11 cellular contexts compared by ENCODE assay signal in the genomic region with DNA sequence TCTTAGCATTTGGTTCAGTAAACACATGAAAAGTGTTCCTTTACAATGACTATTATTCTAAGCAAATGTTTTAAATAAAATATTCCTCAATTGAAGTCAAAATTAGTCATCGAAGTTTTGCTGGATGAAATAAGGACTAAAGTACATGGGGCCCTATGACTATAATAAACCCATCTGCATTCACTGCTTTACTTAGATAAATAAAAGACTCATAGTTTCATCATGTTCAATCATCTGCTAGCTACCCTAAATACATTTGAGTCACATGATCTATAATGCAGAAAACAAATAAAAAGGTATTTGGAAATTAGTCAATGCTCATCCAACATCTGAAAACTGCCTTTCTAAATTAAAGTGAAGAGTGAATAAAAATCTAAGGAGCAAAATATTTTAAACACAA.
DNase-seq lines count a peak whose midpoint lies in the region; ATAC-seq and TF ChIP-seq lines count a peak whose summit lies in the region.
"Had no signal": no experiment of that assay in that cellular context is flagged by ENCODE, and none has a peak within 500 bp of the region (broad histone marks: within the 10 kb centered on the region; RNA-seq: fewer than 3 reads in every experiment).

No MANE protein-coding gene starts in this region.

- H2AFZ ChIP-seq in osteoblast (ENCODE audit: low read length) = no peak overlapping the region

- H3K4me3 ChIP-seq in adipocyte (ENCODE audit: low read length) (no peak overlapping the region), osteoblast (ENCODE audit: insufficient read depth, low read length) (no peak overlapping the region), ovary (no peak overlapping the region)
- H3K4me3 ChIP-seq: pancreas had no signal

- H3K36me3 ChIP-seq in adipocyte (ENCODE audit: control insufficient read depth, insufficient read depth, low read length, severe bottlenecking) (peaks cover 22% of the 10 kb centered on the region), osteoblast (ENCODE audit: insufficient read depth, low read length) (peaks cover 4% of the 10 kb centered on the region), ovary (no peaks in the 10 kb centered on the region)
- H3K36me3 ChIP-seq: pancreas had no signal

- H3K4me1 ChIP-seq in adipocyte (ENCODE audit: control insufficient read depth, insufficient read depth, low read length) (peaks cover 67% of the 10 kb centered on the region), osteoblast (ENCODE audit: insufficient read depth, low read length) (peaks cover 50% of the 10 kb centered on the region), ovary (ENCODE audit: insufficient read depth) (peaks cover 2% of the 10 kb centered on the region)

- intact Hi-C loops in ovary (cut with DNase I) = no loop called here

- no peak for DNase-seq in activated CD4-positive, CD25-positive, alpha-beta regulatory T cell treated with anti-CD3 and anti-CD28 coated beads, Interleukin-2, amount 50 U/mL, for 72 hours
- DNase-seq in adipocyte (ENCODE audit: low read depth) (peak; percentile 64), osteoblast (ENCODE audit: insufficient read length, low spot score, missing footprints) (no peak), ovary (no peak)
- DNase-seq: NCI-H524 treated with DMSO at 0.1 percent for 48 hours, pancreas had no signal

- H3K9me3 ChIP-seq in adipocyte (ENCODE audit: control insufficient read depth, low read length) = no peaks in the 10 kb centered on the region
- H3K9me3 ChIP-seq in osteoblast (ENCODE audit: low read depth, low read length) = no peaks in the 10 kb centered on the region
- H3K9me3 ChIP-seq in ovary = no peaks in the 10 kb centered on the region
- H3K9me3 ChIP-seq: pancreas had no signal

- H3K27me3 ChIP-seq in adipocyte (replicated peaks; ENCODE audit: control insufficient read depth, insufficient read depth, low read length) = no peaks in the 10 kb centered on the region
- no peaks in the 10 kb centered on the region for H3K27me3 ChIP-seq in osteoblast (ENCODE audit: insufficient read depth, low read length)
- H3K27me3 ChIP-seq in ovary = no peaks in the 10 kb centered on the region
- H3K27me3 ChIP-seq: pancreas had no signal

- TF ChIP-seq POLR2A in ovary (IDR thresholded peaks at IDR 0.05) = no peak

- peak overlapping the region; percentile 24 for H3K4me2 ChIP-seq in osteoblast (ENCODE audit: insufficient read depth, low read length)

- peaks cover 79% of the 10 kb centered on the region for H3K79me2 ChIP-seq in osteoblast (ENCODE audit: insufficient read depth, low read length)

- peak; percentile 58 to 63 for ATAC-seq in activated CD4-positive, CD25-positive, alpha-beta regulatory T cell treated with anti-CD3 and anti-CD28 coated beads, Interleukin-2, amount 50 U/mL, for 24 hours
- ATAC-seq in HG03457 (IDR thresholded peaks at IDR 0.05; ENCODE audit: unreplicated experiment) = peak; percentile 7
- no peak for ATAC-seq in HG03280 (IDR thresholded peaks at IDR 0.05; ENCODE audit: unreplicated experiment)
- no peak for ATAC-seq in HG03442 (IDR thresholded peaks at IDR 0.05; ENCODE audit: unreplicated experiment)
- ATAC-seq: HCT116, pancreas had no signal

- TF ChIP-seq EP300 in ovary (IDR thresholded peaks at IDR 0.05) = no peak

- peaks cover 3% of the 10 kb centered on the region for H4K20me1 ChIP-seq in osteoblast (ENCODE audit: insufficient read depth, low read length)

- peak overlapping the region; percentile 22 for H3K9ac ChIP-seq in adipocyte (ENCODE audit: low read length)

- 94 to 99% (median 95%) methylated on average over 1 of the region's 1 CpG for WGBS in ovary, 3 donors

- peak overlapping the region; percentile 74 for H3K27ac ChIP-seq in osteoblast (ENCODE audit: low read depth, low read length)
- H3K27ac ChIP-seq in ovary = no peak overlapping the region
- H3K27ac ChIP-seq: pancreas had no signal

- TF ChIP-seq CTCF in osteoblast (IDR thresholded peaks at IDR 0.05; ENCODE audit: extremely low read depth, low read depth, low read length) = no peak
- TF ChIP-seq CTCF in ovary (IDR thresholded peaks at IDR 0.05) = no peak

Comparison
In these comparisons a context has a peak if more than half of its experiments do, and no peak if none do; other contexts are left out.
1. ATAC-seq: peak in activated CD4-positive, CD25-positive, alpha-beta regulatory T cell treated with anti-CD3 and anti-CD28 coated beads, Interleukin-2, amount 50 U/mL, for 24 hours (2 of 2) and HG03457 (single experiment); none in HG03280 (single experiment) and HG03442 (single experiment).